Comparison of ENCODE assay signal across 8 cellular contexts in genomic region chr3:71859128-71859519, GRCh38.
DNase-seq lines count a peak whose midpoint lies in the region; ATAC-seq and TF ChIP-seq lines count a peak whose summit lies in the region.

No MANE protein-coding gene starts in this region.

- peak; percentile 10 for DNase-seq in stimulated activated CD4-positive, alpha-beta T cell treated with anti-CD3 and anti-CD28 coated beads, Interleukin-15, amount 100 ng/mL, for 24 hours
- no peak for DNase-seq in stimulated activated CD4-positive, alpha-beta T cell treated with anti-CD3 and anti-CD28 coated beads, Interleukin-1b, Interleukin-23, amount 100 ng/mL, for 48 hours
- peak; percentile 26 for DNase-seq in NCI-H2107 treated with DMSO at 0.1 percent for 48 hours (lab: John Stamatoyannopoulos, UW; ENCODE audit: unreplicated experiment)
- no peak for DNase-seq in breast epithelium (ENCODE audit: low spot score in 2 of 2)
- no peak for DNase-seq in lung (ENCODE audit: low spot score)

- H3K36me3 ChIP-seq in breast epithelium: no peaks in the 10 kb centered on the region
- H3K36me3 ChIP-seq in lung (ENCODE audit: control insufficient read depth in 2 of 2, insufficient read depth in 2 of 2, low read length in 2 of 2): no peaks in the 10 kb centered on the region

- H3K27me3 ChIP-seq in breast epithelium: no peaks in the 10 kb centered on the region
- peaks cover 2% of the 10 kb centered on the region for H3K27me3 ChIP-seq in lung (ENCODE audit: control insufficient read depth, insufficient read depth)

- ATAC-seq in lung (ENCODE audit: insufficient read depth, low FRiP score) (no peak), HG02610 (IDR thresholded peaks at IDR 0.05; ENCODE audit: unreplicated experiment) (no peak), HG03460 (IDR thresholded peaks at IDR 0.05; ENCODE audit: unreplicated experiment) (no peak), HG03025 (IDR thresholded peaks at IDR 0.05; ENCODE audit: low FRiP score, unreplicated experiment) (no peak)

- TF ChIP-seq POLR2A in breast epithelium (IDR thresholded peaks at IDR 0.05): no peak

- TF ChIP-seq CTCF in breast epithelium (IDR thresholded peaks at IDR 0.05) (peak in 2 of 3 donors; percentile 28 to 40), lung (IDR thresholded peaks at IDR 0.05; ENCODE audit: control extremely low read depth, extremely low read depth) (peak; percentile 25)

- H3K27ac ChIP-seq in breast epithelium (no peak overlapping the region), lung (ENCODE audit: low read depth in 1 of 2, low read length in 1 of 2) (no peak overlapping the region)

- no peaks in the 10 kb centered on the region for H3K4me1 ChIP-seq in breast epithelium
- H3K4me1 ChIP-seq in lung (ENCODE audit: control insufficient read depth in 2 of 2, insufficient read depth in 2 of 2, low read length in 2 of 2): no peaks in the 10 kb centered on the region

- WGBS in lung, 2 donors: 44 to 66% methylated on average over 3 of the region's 3 CpGs

- no peak overlapping the region for H3K4me3 ChIP-seq in breast epithelium
- no peak overlapping the region for H3K4me3 ChIP-seq in lung

- intact Hi-C loops in breast epithelium (cut with DNase I; ENCODE audit: low total_unique reads): no loop called here

- H3K9me3 ChIP-seq in breast epithelium (peaks cover 0 to 7% of the 10 kb centered on the region in 2 donors), lung (ENCODE audit: control insufficient read depth in 2 of 2, insufficient read depth in 1 of 2, low read length in 1 of 2) (peaks cover 0 to 13% of the 10 kb centered on the region in 2 donors)

Comparison
In these comparisons a context has a peak if more than half of its experiments do, and no peak if none do; other contexts are left out.
1. DNase-seq: peak in stimulated activated CD4-positive, alpha-beta T cell treated with anti-CD3 and anti-CD28 coated beads, Interleukin-15, amount 100 ng/mL, for 24 hours (single experiment) and NCI-H2107 treated with DMSO at 0.1 percent for 48 hours (single experiment); none in stimulated activated CD4-positive, alpha-beta T cell treated with anti-CD3 and anti-CD28 coated beads, Interleukin-1b, Interleukin-23, amount 100 ng/mL, for 48 hours (single experiment), breast epithelium (0 of 2) and lung (single experiment).